In the genomic region with DNA sequence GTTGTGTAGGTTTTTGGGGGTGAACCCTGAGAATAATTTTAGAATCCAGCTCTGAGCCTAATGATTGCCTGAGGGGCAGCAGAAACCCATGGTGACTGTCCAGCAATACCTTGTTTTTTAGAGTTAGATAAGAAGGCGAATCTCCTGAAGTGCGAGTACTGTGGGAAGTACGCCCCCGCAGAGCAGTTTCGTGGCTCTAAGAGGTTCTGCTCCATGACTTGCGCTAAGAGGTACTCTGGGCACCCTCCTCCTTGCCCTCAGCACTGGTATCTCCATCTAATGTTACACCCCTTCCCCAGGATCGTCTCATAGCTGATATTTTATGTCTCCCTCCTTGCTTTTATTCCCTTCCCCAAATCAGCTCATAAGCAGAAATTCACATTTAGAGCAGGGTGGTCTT, we compare ENCODE assay signal across 2 cellular contexts.
TF ChIP-seq lines count a peak whose summit lies in the region.

No MANE protein-coding gene starts in this region.

TF ChIP-seq in GM23338, 12 proteins besides CTCF, POLR2A, EP300 and RAD21:
- TF ChIP-seq JUNB (IDR thresholded peaks at IDR 0.05; ENCODE audit: unreplicated experiment): no peak
- no peak for TF ChIP-seq EZH2phosphoT487 (IDR thresholded peaks at IDR 0.05; ENCODE audit: unreplicated experiment)
- TF ChIP-seq CREB1 (CRISPR knock-in tag; IDR thresholded peaks at IDR 0.05; ENCODE audit: low read depth): no peak
- TF ChIP-seq, protein P1, sequence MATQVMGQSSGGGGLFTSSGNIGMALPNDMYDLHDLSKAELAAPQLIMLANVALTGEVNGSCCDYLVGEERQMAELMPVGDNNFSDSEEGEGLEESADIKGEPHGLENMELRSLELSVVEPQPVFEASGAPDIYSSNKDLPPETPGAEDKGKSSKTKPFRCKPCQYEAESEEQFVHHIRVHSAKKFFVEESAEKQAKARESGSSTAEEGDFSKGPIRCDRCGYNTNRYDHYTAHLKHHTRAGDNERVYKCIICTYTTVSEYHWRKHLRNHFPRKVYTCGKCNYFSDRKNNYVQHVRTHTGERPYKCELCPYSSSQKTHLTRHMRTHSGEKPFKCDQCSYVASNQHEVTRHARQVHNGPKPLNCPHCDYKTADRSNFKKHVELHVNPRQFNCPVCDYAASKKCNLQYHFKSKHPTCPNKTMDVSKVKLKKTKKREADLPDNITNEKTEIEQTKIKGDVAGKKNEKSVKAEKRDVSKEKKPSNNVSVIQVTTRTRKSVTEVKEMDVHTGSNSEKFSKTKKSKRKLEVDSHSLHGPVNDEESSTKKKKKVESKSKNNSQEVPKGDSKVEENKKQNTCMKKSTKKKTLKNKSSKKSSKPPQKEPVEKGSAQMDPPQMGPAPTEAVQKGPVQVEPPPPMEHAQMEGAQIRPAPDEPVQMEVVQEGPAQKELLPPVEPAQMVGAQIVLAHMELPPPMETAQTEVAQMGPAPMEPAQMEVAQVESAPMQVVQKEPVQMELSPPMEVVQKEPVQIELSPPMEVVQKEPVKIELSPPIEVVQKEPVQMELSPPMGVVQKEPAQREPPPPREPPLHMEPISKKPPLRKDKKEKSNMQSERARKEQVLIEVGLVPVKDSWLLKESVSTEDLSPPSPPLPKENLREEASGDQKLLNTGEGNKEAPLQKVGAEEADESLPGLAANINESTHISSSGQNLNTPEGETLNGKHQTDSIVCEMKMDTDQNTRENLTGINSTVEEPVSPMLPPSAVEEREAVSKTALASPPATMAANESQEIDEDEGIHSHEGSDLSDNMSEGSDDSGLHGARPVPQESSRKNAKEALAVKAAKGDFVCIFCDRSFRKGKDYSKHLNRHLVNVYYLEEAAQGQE (IDR thresholded peaks at IDR 0.05; ENCODE audit: unreplicated experiment): no peak
- no peak for TF ChIP-seq NANOG (IDR thresholded peaks at IDR 0.05; ENCODE audit: borderline replicate concordance)
TF ChIP-seq in GM23338: peak in this region for 0.

TF ChIP-seq in K562, 482 proteins besides CTCF, POLR2A, EP300 and RAD21:
- TF ChIP-seq HDGF (IDR thresholded peaks at IDR 0.05) (no peak), MCM7 (IDR thresholded peaks at IDR 0.05) (no peak), ZNF408 (CRISPR knock-in tag; IDR thresholded peaks at IDR 0.05; ENCODE audit: low read depth) (no peak), PRPF4 (IDR thresholded peaks at IDR 0.05; ENCODE audit: insufficient read depth, low read depth, low read length, poor library complexity, severe bottlenecking) (no peak), CREB1 (IDR thresholded peaks at IDR 0.05) (no peak), CREB1 (CRISPR knock-in tag; IDR thresholded peaks at IDR 0.05) (no peak)
- TF ChIP-seq, protein P2, sequence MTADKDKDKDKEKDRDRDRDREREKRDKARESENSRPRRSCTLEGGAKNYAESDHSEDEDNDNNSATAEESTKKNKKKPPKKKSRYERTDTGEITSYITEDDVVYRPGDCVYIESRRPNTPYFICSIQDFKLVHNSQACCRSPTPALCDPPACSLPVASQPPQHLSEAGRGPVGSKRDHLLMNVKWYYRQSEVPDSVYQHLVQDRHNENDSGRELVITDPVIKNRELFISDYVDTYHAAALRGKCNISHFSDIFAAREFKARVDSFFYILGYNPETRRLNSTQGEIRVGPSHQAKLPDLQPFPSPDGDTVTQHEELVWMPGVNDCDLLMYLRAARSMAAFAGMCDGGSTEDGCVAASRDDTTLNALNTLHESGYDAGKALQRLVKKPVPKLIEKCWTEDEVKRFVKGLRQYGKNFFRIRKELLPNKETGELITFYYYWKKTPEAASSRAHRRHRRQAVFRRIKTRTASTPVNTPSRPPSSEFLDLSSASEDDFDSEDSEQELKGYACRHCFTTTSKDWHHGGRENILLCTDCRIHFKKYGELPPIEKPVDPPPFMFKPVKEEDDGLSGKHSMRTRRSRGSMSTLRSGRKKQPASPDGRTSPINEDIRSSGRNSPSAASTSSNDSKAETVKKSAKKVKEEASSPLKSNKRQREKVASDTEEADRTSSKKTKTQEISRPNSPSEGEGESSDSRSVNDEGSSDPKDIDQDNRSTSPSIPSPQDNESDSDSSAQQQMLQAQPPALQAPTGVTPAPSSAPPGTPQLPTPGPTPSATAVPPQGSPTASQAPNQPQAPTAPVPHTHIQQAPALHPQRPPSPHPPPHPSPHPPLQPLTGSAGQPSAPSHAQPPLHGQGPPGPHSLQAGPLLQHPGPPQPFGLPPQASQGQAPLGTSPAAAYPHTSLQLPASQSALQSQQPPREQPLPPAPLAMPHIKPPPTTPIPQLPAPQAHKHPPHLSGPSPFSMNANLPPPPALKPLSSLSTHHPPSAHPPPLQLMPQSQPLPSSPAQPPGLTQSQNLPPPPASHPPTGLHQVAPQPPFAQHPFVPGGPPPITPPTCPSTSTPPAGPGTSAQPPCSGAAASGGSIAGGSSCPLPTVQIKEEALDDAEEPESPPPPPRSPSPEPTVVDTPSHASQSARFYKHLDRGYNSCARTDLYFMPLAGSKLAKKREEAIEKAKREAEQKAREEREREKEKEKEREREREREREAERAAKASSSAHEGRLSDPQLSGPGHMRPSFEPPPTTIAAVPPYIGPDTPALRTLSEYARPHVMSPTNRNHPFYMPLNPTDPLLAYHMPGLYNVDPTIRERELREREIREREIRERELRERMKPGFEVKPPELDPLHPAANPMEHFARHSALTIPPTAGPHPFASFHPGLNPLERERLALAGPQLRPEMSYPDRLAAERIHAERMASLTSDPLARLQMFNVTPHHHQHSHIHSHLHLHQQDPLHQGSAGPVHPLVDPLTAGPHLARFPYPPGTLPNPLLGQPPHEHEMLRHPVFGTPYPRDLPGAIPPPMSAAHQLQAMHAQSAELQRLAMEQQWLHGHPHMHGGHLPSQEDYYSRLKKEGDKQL (CRISPR knock-in tag; IDR thresholded peaks at IDR 0.05; ENCODE audit: borderline replicate concordance): no peak
- TF ChIP-seq, protein P3, sequence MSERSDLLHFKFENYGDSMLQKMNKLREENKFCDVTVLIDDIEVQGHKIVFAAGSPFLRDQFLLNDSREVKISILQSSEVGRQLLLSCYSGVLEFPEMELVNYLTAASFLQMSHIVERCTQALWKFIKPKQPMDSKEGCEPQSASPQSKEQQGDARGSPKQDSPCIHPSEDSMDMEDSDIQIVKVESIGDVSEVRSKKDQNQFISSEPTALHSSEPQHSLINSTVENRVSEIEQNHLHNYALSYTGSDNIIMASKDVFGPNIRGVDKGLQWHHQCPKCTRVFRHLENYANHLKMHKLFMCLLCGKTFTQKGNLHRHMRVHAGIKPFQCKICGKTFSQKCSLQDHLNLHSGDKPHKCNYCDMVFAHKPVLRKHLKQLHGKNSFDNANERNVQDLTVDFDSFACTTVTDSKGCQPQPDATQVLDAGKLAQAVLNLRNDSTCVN (CRISPR knock-in tag; IDR thresholded peaks at IDR 0.05): no peak
TF ChIP-seq in K562: peak in this region for 0.
